Comparison of ENCODE assay signal across 17 cellular contexts in genomic region chr3:160982497-160982896, GRCh38.
DNase-seq lines count a peak whose midpoint lies in the region; ATAC-seq and TF ChIP-seq lines count a peak whose summit lies in the region.
"Had no signal": no experiment of that assay in that cellular context is flagged by ENCODE, and none has a peak within 500 bp of the region (broad histone marks: within the 10 kb centered on the region; RNA-seq: fewer than 3 reads in every experiment).

No MANE protein-coding gene starts in this region.

- POLR2A ChIA-PET in MCF 10A (lab: Yijun Ruan, JAX) (no interaction called here), PC-9 (lab: Charles Lee; ENCODE audit: unreplicated experiment) (no interaction called here)

- no peaks in the 10 kb centered on the region for H3F3A ChIP-seq in PC-9 (ENCODE audit: insufficient read depth, low read depth)

- H3K4me3 ChIP-seq in Peyer's patch = no peak overlapping the region
- H3K4me3 ChIP-seq in thyroid gland (replicated peaks in 1 of 3) = no peak overlapping the region
- no peak overlapping the region for H3K4me3 ChIP-seq in PC-9

- peaks cover 9% of the 10 kb centered on the region for H3K36me3 Mint-ChIP-seq in natural killer cell treated with Interleukin-12 subunit alpha and Interleukin-12 subunit beta and Interleukin-15 and Interleukin-18, amount 100 ng/mL, for 72 hours
- H3K36me3 Mint-ChIP-seq in natural killer cell (peaks cover 7% of the 10 kb centered on the region), MCF 10A (ENCODE audit: insufficient read depth, unreplicated experiment) (no peaks in the 10 kb centered on the region)

- no peaks in the 10 kb centered on the region for H3K79me2 ChIP-seq in PC-9 (ENCODE audit: low read depth)

- H3K4me1 Mint-ChIP-seq in natural killer cell treated with Interleukin-12 subunit alpha and Interleukin-12 subunit beta and Interleukin-15 and Interleukin-18, amount 100 ng/mL, for 72 hours (ENCODE audit: low read depth in 2 of 2) = peaks cover 42 to 44% of the 10 kb centered on the region in 2 donors
- H3K4me1 Mint-ChIP-seq in natural killer cell (peaks cover 49 to 50% of the 10 kb centered on the region in 2 donors), MCF 10A (ENCODE audit: insufficient read depth, unreplicated experiment) (no peaks in the 10 kb centered on the region)

- H3K4me1 ChIP-seq in Peyer's patch (no peaks in the 10 kb centered on the region), thyroid gland (no peaks in the 10 kb centered on the region), PC-9 (replicated peaks; ENCODE audit: insufficient read depth) (no peaks in the 10 kb centered on the region)

- no peaks in the 10 kb centered on the region for H3K9me3 ChIP-seq in Peyer's patch
- H3K9me3 ChIP-seq in thyroid gland = no peaks in the 10 kb centered on the region
- no peaks in the 10 kb centered on the region; the same call in 1 of the 2 replicates for H3K9me3 ChIP-seq in PC-9 (ENCODE audit: insufficient read depth, low read depth)

- H3K27me3 ChIP-seq in Peyer's patch (no peaks in the 10 kb centered on the region), thyroid gland (no peaks in the 10 kb centered on the region), PC-9 (ENCODE audit: insufficient read depth, low read depth) (no peaks in the 10 kb centered on the region)

- H3K36me3 ChIP-seq in Peyer's patch = no peaks in the 10 kb centered on the region
- no peaks in the 10 kb centered on the region for H3K36me3 ChIP-seq in thyroid gland
- no peaks in the 10 kb centered on the region for H3K36me3 ChIP-seq in PC-9 (ENCODE audit: low read depth)

- no peak for TF ChIP-seq POLR2A in Peyer's patch (IDR thresholded peaks at IDR 0.05)
- no peak for TF ChIP-seq POLR2A in thyroid gland (IDR thresholded peaks at IDR 0.05)

- no peak overlapping the region for H2AFZ ChIP-seq in PC-9

- TF ChIP-seq CTCF in natural killer cell (IDR thresholded peaks at IDR 0.05) (no peak), MCF 10A (IDR thresholded peaks at IDR 0.05; ENCODE audit: unreplicated experiment) (no peak), Peyer's patch (IDR thresholded peaks at IDR 0.05) (no peak), thyroid gland (IDR thresholded peaks at IDR 0.05) (no peak), PC-9 (conservative IDR thresholded peaks at IDR 0.05) (no peak)

- H3K4me3 Mint-ChIP-seq in natural killer cell treated with Interleukin-12 subunit alpha and Interleukin-12 subunit beta and Interleukin-15 and Interleukin-18, amount 100 ng/mL, for 72 hours = peak overlapping the region; percentile 47
- no peak overlapping the region for H3K4me3 Mint-ChIP-seq in natural killer cell
- no peak overlapping the region for H3K4me3 Mint-ChIP-seq in MCF 10A (ENCODE audit: unreplicated experiment)

- no peak for ATAC-seq in natural killer cell treated with Interleukin-12 subunit alpha and Interleukin-12 subunit beta and Interleukin-15 and Interleukin-18, amount 100 ng/mL, for 72 hours
- no peak for ATAC-seq in natural killer cell
- ATAC-seq: left lobe of liver, Panc1 had no signal

- no peaks in the 10 kb centered on the region for H3K9me3 Mint-ChIP-seq in natural killer cell treated with Interleukin-12 subunit alpha and Interleukin-12 subunit beta and Interleukin-15 and Interleukin-18, amount 100 ng/mL, for 72 hours
- peaks cover 0 to 5% of the 10 kb centered on the region in 2 donors for H3K9me3 Mint-ChIP-seq in natural killer cell
- H3K9me3 Mint-ChIP-seq in MCF 10A (ENCODE audit: unreplicated experiment) = no peaks in the 10 kb centered on the region

- H4K20me1 ChIP-seq in PC-9 (ENCODE audit: insufficient read depth) = no peaks in the 10 kb centered on the region

- 88 to 96% methylated on average over 1 of the region's 1 CpG for WGBS in thyroid gland, 2 donors

- H3K9me2 ChIP-seq in PC-9 (ENCODE audit: insufficient read depth) = no peaks in the 10 kb centered on the region

- BruUV-seq in MCF 10A (replicated peaks; lab: Mats Ljungman, UMichigan) (no TSS peak), PC-9 (replicated peaks; lab: Mats Ljungman, UMichigan) (no TSS peak)

- no peaks in the 10 kb centered on the region for H3K27me3 Mint-ChIP-seq in natural killer cell treated with Interleukin-12 subunit alpha and Interleukin-12 subunit beta and Interleukin-15 and Interleukin-18, amount 100 ng/mL, for 72 hours
- no peaks in the 10 kb centered on the region for H3K27me3 Mint-ChIP-seq in natural killer cell (ENCODE audit: low read depth in 2 of 2)
- H3K27me3 Mint-ChIP-seq in MCF 10A (ENCODE audit: insufficient read depth, unreplicated experiment) = no peaks in the 10 kb centered on the region
- H3K27me3 Mint-ChIP-seq: progenitor cell of endocrine pancreas had no signal

- intact Hi-C loops in natural killer cell (cut with micrococcal nuclease) = loop anchor here (10.0 kb wide), 1 partner anchor 122 kb away; the partner anchor contains the start of gene B3GALNT1
- intact Hi-C loops in MCF 10A (cut with micrococcal nuclease) = no loop called here
- intact Hi-C loops in thyroid gland (cut with DNase I) = no loop called here
- intact Hi-C loops in PC-9 (cut with micrococcal nuclease; ENCODE audit: unreplicated experiment) = no loop called here

- no peak overlapping the region for H3K4me2 ChIP-seq in PC-9

- no peak for DNase-seq in natural killer cell treated with Interleukin-12 subunit alpha and Interleukin-12 subunit beta and Interleukin-15 and Interleukin-18, amount 100 ng/mL, for 72 hours (ENCODE audit: low spot score)
- DNase-seq in natural killer cell (no peak), NOMO-1 treated with dmso at 0.1 percent for 144 hours (lab: John Stamatoyannopoulos, UW; ENCODE audit: unreplicated experiment) (peak; percentile 72), dedifferentiated amniotic fluid mesenchymal stem cell (ENCODE audit: extremely low spot score) (peak; percentile 42), MCF 10A (ENCODE audit: unreplicated experiment) (no peak), Peyer's patch (no peak), thyroid gland (no peak), PC-9 (no peak)
- DNase-seq: 8988T; activated CD4-positive, CD25-positive, alpha-beta regulatory T cell treated with anti-CD3 and anti-CD28 coated beads, Interleukin-2, amount 50 U/mL, for 72 hours; activated naive CD4-positive, alpha-beta T cell treated with anti-CD3 and anti-CD28 coated beads, Interleukin-2, amount 50 U/mL, for 16 hours; effector memory CD4-positive, alpha-beta T cell; GOT3; NCI-H1092 treated with DMSO at 0.1 percent for 48 hours had no signal

- H3K27ac Mint-ChIP-seq in natural killer cell treated with Interleukin-12 subunit alpha and Interleukin-12 subunit beta and Interleukin-15 and Interleukin-18, amount 100 ng/mL, for 72 hours = peak overlapping the region in 1 of 2 donors; percentile 34
- H3K27ac Mint-ChIP-seq in natural killer cell (peak overlapping the region in 1 of 2 donors; percentile 67), MCF 10A (ENCODE audit: low read depth, unreplicated experiment) (no peak overlapping the region)
- H3K27ac Mint-ChIP-seq: progenitor cell of endocrine pancreas had no signal

- CTCF ChIA-PET in MCF 10A (lab: Yijun Ruan, JAX) = interaction anchor here (0.6 to 0.7 kb wide), 2 partner anchors 55 to 1794 kb away, joined by 3 read pairs; no protein-coding TSS in a partner anchor
- CTCF ChIA-PET in PC-9 (lab: Charles Lee) = interaction anchor here (0.6 kb wide), 2 partner anchors 25 to 292 kb away, joined by 7 to 8 read pairs; no protein-coding TSS in a partner anchor

- H3K27ac ChIP-seq in Peyer's patch = no peak overlapping the region
- H3K27ac ChIP-seq in thyroid gland = no peak overlapping the region
- no peak overlapping the region for H3K27ac ChIP-seq in PC-9

Comparison
In these comparisons a context has a peak if more than half of its experiments do, and no peak if none do; other contexts are left out.
1. DNase-seq: peak in NOMO-1 treated with dmso at 0.1 percent for 144 hours (single experiment) and dedifferentiated amniotic fluid mesenchymal stem cell (single experiment); none in natural killer cell treated with Interleukin-12 subunit alpha and Interleukin-12 subunit beta and Interleukin-15 and Interleukin-18, amount 100 ng/mL, for 72 hours (single experiment), natural killer cell (single experiment), MCF 10A (single experiment), Peyer's patch (0 of 3), thyroid gland (0 of 2) and PC-9 (0 of 2).